ENCODE assay signal across 1 cellular context in genomic region chr19:34269968-34270621, GRCh38.
TF ChIP-seq lines count a peak whose summit lies in the region.

No MANE protein-coding gene starts in this region.

TF ChIP-seq in GM12878, 131 proteins besides CTCF, POLR2A, EP300 and RAD21 (continued from another document):
- TF ChIP-seq HDGF (IDR thresholded peaks at IDR 0.05): 0 out of 2 replicates have a peak, but pooled peaks have one; percentile 30
- no peak for TF ChIP-seq TBL1XR1 (IDR thresholded peaks at IDR 0.05; ENCODE audit: low read depth, low read length)
- TF ChIP-seq SPI1 (IDR thresholded peaks at IDR 0.05; ENCODE audit: borderline replicate concordance, insufficient read depth, low read depth, low read length): peak; percentile 90
- peak; percentile 51 to 54 for TF ChIP-seq IKZF2 (IDR thresholded peaks at IDR 0.05)
- peak; percentile 61 for TF ChIP-seq PKNOX1 (IDR thresholded peaks at IDR 0.05)
- TF ChIP-seq NFIC (IDR thresholded peaks at IDR 0.05; ENCODE audit: low read depth, low read length): 0 out of 2 replicates have a peak, but pooled peaks have one; percentile 51
- TF ChIP-seq CREM (IDR thresholded peaks at IDR 0.05; ENCODE audit: low read depth): 0 out of 2 replicates have a peak, but pooled peaks have one; percentile 8
- 0 out of 2 replicates have a peak, but pooled peaks have one; percentile 50 for TF ChIP-seq MEF2A (IDR thresholded peaks at IDR 0.05; ENCODE audit: insufficient read depth, low read depth, low read length)
- TF ChIP-seq RELB (IDR thresholded peaks at IDR 0.05; ENCODE audit: low read depth): 0 out of 2 replicates have a peak, but pooled peaks have one; percentile 24
- TF ChIP-seq SMC3 (IDR thresholded peaks at IDR 0.05; ENCODE audit: borderline replicate concordance, low read length): 0 out of 2 replicates have a peak, but pooled peaks have one; percentile 4
- 0 out of 2 replicates have a peak, but pooled peaks have one; percentile 15 for TF ChIP-seq BCL11A (IDR thresholded peaks at IDR 0.05; ENCODE audit: low read depth, low read length)
- peak; percentile 43 for TF ChIP-seq CREB1 (IDR thresholded peaks at IDR 0.05; ENCODE audit: low read depth)
- TF ChIP-seq EGR1 (IDR thresholded peaks at IDR 0.05; ENCODE audit: borderline replicate concordance in 1 of 2, low read depth in 2 of 2, low read length in 2 of 2): peak in 1 of 2 experiments; percentile 74; a peak in 1 of 3 replicates
- TF ChIP-seq ATF2 (IDR thresholded peaks at IDR 0.05; ENCODE audit: low read length): peak; percentile 79
- TF ChIP-seq GABPA (IDR thresholded peaks at IDR 0.05; ENCODE audit: low read depth): peak; percentile 71
- TF ChIP-seq EED (IDR thresholded peaks at IDR 0.05; ENCODE audit: low read depth): peak; percentile 84
- TF ChIP-seq POLR2AphosphoS5 (IDR thresholded peaks at IDR 0.05; ENCODE audit: low read length): 0 out of 2 replicates have a peak, but pooled peaks have one; percentile 30
- TF ChIP-seq ATF7 (IDR thresholded peaks at IDR 0.05; ENCODE audit: low read depth): peak; percentile 87
